ENCODE assay signal across 15 cellular contexts in genomic region chr10:30447125-30447799, GRCh38. TPM values are rescaled to one million over a fixed set of nuclear protein-coding genes. Genes with fewer than 3 reads are reported as not detected.
DNase-seq lines count a peak whose midpoint lies in the region; ATAC-seq lines count a peak whose summit lies in the region.
"Had no signal": no experiment of that assay in that cellular context is flagged by ENCODE, and none has a peak within 500 bp of the region (broad histone marks: within the 10 kb centered on the region; RNA-seq: fewer than 3 reads in every experiment).

No MANE protein-coding gene starts in this region.

- peak overlapping the region; percentile 56 for H3K27ac ChIP-seq in urinary bladder (ENCODE audit: low read depth)
- H3K27ac ChIP-seq: dorsolateral prefrontal cortex had no signal

- H3K27me3 Mint-ChIP-seq in activated naive CD4-positive, alpha-beta T cell treated with anti-CD3 and anti-CD28 coated beads, Interleukin-2, amount 10 ng/mL, durations not matched to agents 7 days and 5 days = no peaks in the 10 kb centered on the region
- no peaks in the 10 kb centered on the region for H3K27me3 Mint-ChIP-seq in activated T-cell treated with anti-CD3 and anti-CD28 coated beads, Interleukin-2, amount 50 U/mL, for 72 hours (ENCODE audit: low read depth)
- peaks cover 3 to 8% (median 4%) of the 10 kb centered on the region in 3 donors for H3K27me3 Mint-ChIP-seq in immature natural killer cell (ENCODE audit: low read depth in 3 of 3)

- intact Hi-C loops in head of caudate nucleus (cut with DNase I) = no loop called here

- no peak for DNase-seq in activated naive CD4-positive, alpha-beta T cell treated with anti-CD3 and anti-CD28 coated beads, Interleukin-2, amount 50 U/mL, for 72 hours (ENCODE audit: low spot score in 2 of 2)
- DNase-seq in activated naive CD4-positive, alpha-beta T cell treated with anti-CD3 and anti-CD28 coated beads, Interleukin-2, amount 10 ng/mL, durations not matched to agents 7 days and 5 days = no peak
- no peak for DNase-seq in activated T-cell treated with anti-CD3 and anti-CD28 coated beads, Interleukin-2, amount 50 U/mL, for 72 hours
- DNase-seq in immature natural killer cell (peak in 1 of 3 donors; percentile 14), NCI-H82 treated with DMSO at 0.1 percent for 48 hours (lab: John Stamatoyannopoulos, UW; ENCODE audit: unreplicated experiment) (no peak), head of caudate nucleus (no peak)
- no peak for DNase-seq in activated CD4-positive, alpha-beta T cell treated with anti-CD3 and anti-CD28 coated beads for 48 hours
- DNase-seq: activated CD4-positive, CD25-positive, alpha-beta regulatory T cell treated with anti-CD3 and anti-CD28 coated beads, Interleukin-2, amount 50 U/mL, for 72 hours; activated naive CD4-positive, alpha-beta T cell treated with anti-CD3 and anti-CD28 coated beads, Interleukin-2, amount 50 U/mL, for 16 hours; AML-193; dorsolateral prefrontal cortex; NCI-H2171 treated with DMSO at 0.1 percent for 48 hours; SHP77 treated with DMSO at 0.1 percent for 48 hours had no signal

- no peak overlapping the region for H3K4me3 Mint-ChIP-seq in activated naive CD4-positive, alpha-beta T cell treated with anti-CD3 and anti-CD28 coated beads, Interleukin-2, amount 10 ng/mL, durations not matched to agents 7 days and 5 days
- H3K4me3 Mint-ChIP-seq in activated T-cell treated with anti-CD3 and anti-CD28 coated beads, Interleukin-2, amount 50 U/mL, for 72 hours = peak overlapping the region; percentile 28 to 45
- no peak overlapping the region for H3K4me3 Mint-ChIP-seq in immature natural killer cell

- H3K4me3 ChIP-seq in urinary bladder (ENCODE audit: low read depth, low read length) = no peak overlapping the region
- H3K4me3 ChIP-seq: dorsolateral prefrontal cortex had no signal

- 87% methylated on average over 10 of the region's 10 CpGs for WGBS in urinary bladder

- H3K9me3 Mint-ChIP-seq in activated naive CD4-positive, alpha-beta T cell treated with anti-CD3 and anti-CD28 coated beads, Interleukin-2, amount 50 U/mL, for 72 hours = no peaks in the 10 kb centered on the region
- no peaks in the 10 kb centered on the region for H3K9me3 Mint-ChIP-seq in activated naive CD4-positive, alpha-beta T cell treated with anti-CD3 and anti-CD28 coated beads, Interleukin-2, amount 10 ng/mL, durations not matched to agents 7 days and 5 days
- no peaks in the 10 kb centered on the region for H3K9me3 Mint-ChIP-seq in activated T-cell treated with anti-CD3 and anti-CD28 coated beads, Interleukin-2, amount 50 U/mL, for 72 hours
- no peaks in the 10 kb centered on the region for H3K9me3 Mint-ChIP-seq in immature natural killer cell
- H3K9me3 Mint-ChIP-seq: nephron had no signal

- CTCF ChIA-PET in activated naive CD4-positive, alpha-beta T cell treated with anti-CD3 and anti-CD28 coated beads, Interleukin-2, amount 10 ng/mL, durations not matched to agents 7 days and 5 days (lab: Charles Lee) = interaction anchor here (0.5 to 1.6 kb wide), 3 partner anchors 10 to 1377 kb away, joined by 4 read pairs; no protein-coding TSS in a partner anchor

- H3K27ac Mint-ChIP-seq in activated naive CD4-positive, alpha-beta T cell treated with anti-CD3 and anti-CD28 coated beads, Interleukin-2, amount 50 U/mL, for 72 hours = no peak overlapping the region
- H3K27ac Mint-ChIP-seq in activated naive CD4-positive, alpha-beta T cell treated with anti-CD3 and anti-CD28 coated beads, Interleukin-2, amount 10 ng/mL, durations not matched to agents 7 days and 5 days = no peak overlapping the region
- H3K27ac Mint-ChIP-seq in activated T-cell treated with anti-CD3 and anti-CD28 coated beads, Interleukin-2, amount 50 U/mL, for 72 hours = peak overlapping the region; percentile 46
- peak overlapping the region in 5 of 6 donors; percentile 9 to 76 (median 71) for H3K27ac Mint-ChIP-seq in immature natural killer cell
- H3K27ac Mint-ChIP-seq: nephron had no signal

- H3K4me1 Mint-ChIP-seq in activated naive CD4-positive, alpha-beta T cell treated with anti-CD3 and anti-CD28 coated beads, Interleukin-2, amount 10 ng/mL, durations not matched to agents 7 days and 5 days = peaks cover 10% of the 10 kb centered on the region
- peaks cover 33% of the 10 kb centered on the region for H3K4me1 Mint-ChIP-seq in activated T-cell treated with anti-CD3 and anti-CD28 coated beads, Interleukin-2, amount 50 U/mL, for 72 hours (ENCODE audit: low read depth)
- peaks cover 50 to 71% of the 10 kb centered on the region in 2 donors for H3K4me1 Mint-ChIP-seq in immature natural killer cell

- no peaks in the 10 kb centered on the region for H3K4me1 ChIP-seq in urinary bladder (ENCODE audit: insufficient read depth)

- H3K36me3 ChIP-seq in urinary bladder (ENCODE audit: insufficient read depth) = peaks cover 4% of the 10 kb centered on the region

- ATAC-seq in activated naive CD4-positive, alpha-beta T cell treated with anti-CD3 and anti-CD28 coated beads, Interleukin-2, amount 50 U/mL, for 72 hours = peak; percentile 73 to 93
- ATAC-seq in activated T-cell treated with anti-CD3 and anti-CD28 coated beads, Interleukin-2, amount 50 U/mL, for 72 hours (replicated peaks in 1 of 2) = peak; percentile 88 to 91

- H3K36me3 Mint-ChIP-seq in activated naive CD4-positive, alpha-beta T cell treated with anti-CD3 and anti-CD28 coated beads, Interleukin-2, amount 50 U/mL, for 72 hours = peaks cover 11 to 34% of the 10 kb centered on the region in 2 donors
- peaks cover 44% of the 10 kb centered on the region for H3K36me3 Mint-ChIP-seq in activated naive CD4-positive, alpha-beta T cell treated with anti-CD3 and anti-CD28 coated beads, Interleukin-2, amount 10 ng/mL, durations not matched to agents 7 days and 5 days
- H3K36me3 Mint-ChIP-seq in activated T-cell treated with anti-CD3 and anti-CD28 coated beads, Interleukin-2, amount 50 U/mL, for 72 hours (ENCODE audit: insufficient read depth in 2 of 2) = peaks cover 11 to 31% of the 10 kb centered on the region in 2 donors
- peaks cover 21 to 55% (median 40%) of the 10 kb centered on the region in 3 donors for H3K36me3 Mint-ChIP-seq in immature natural killer cell

RNA-seq across cellular contexts. Expression of gene MAP3K8, which starts 13.3 kb away (rescaled TPM):
- total RNA-seq in activated naive CD4-positive, alpha-beta T cell treated with anti-CD3 and anti-CD28 coated beads, Interleukin-2, amount 50 U/mL, for 72 hours = 10 to 100 TPM; 20.2 to 25.8 TPM
- 10 to 100 TPM; 27.0 to 41.1 TPM for total RNA-seq in activated T-cell treated with anti-CD3 and anti-CD28 coated beads, Interleukin-2, amount 50 U/mL, for 72 hours
- 100 to 1,000 TPM in 2 of 3 donors, 10 to 100 TPM in 1; 62.9 to 154 (median 151) TPM for polyA plus RNA-seq in immature natural killer cell
- total RNA-seq in urinary bladder = 16.5 TPM
- polyA plus RNA-seq in urinary bladder = 19.6 TPM

Comparison
In these comparisons a context has a peak if more than half of its experiments do, and no peak if none do; other contexts are left out.
1. H3K27ac Mint-ChIP-seq: peak in activated T-cell treated with anti-CD3 and anti-CD28 coated beads, Interleukin-2, amount 50 U/mL, for 72 hours (single experiment) and immature natural killer cell (5 of 6); none in activated naive CD4-positive, alpha-beta T cell treated with anti-CD3 and anti-CD28 coated beads, Interleukin-2, amount 50 U/mL, for 72 hours (0 of 2) and activated naive CD4-positive, alpha-beta T cell treated with anti-CD3 and anti-CD28 coated beads, Interleukin-2, amount 10 ng/mL, durations not matched to agents 7 days and 5 days (single experiment).
2. H3K4me3 Mint-ChIP-seq: peak in activated T-cell treated with anti-CD3 and anti-CD28 coated beads, Interleukin-2, amount 50 U/mL, for 72 hours (2 of 2); none in activated naive CD4-positive, alpha-beta T cell treated with anti-CD3 and anti-CD28 coated beads, Interleukin-2, amount 10 ng/mL, durations not matched to agents 7 days and 5 days (single experiment) and immature natural killer cell (0 of 5).